1 cellular context compared by ENCODE assay signal in genomic region chr5:9932770-9933169, GRCh38.
TF ChIP-seq lines count a peak whose summit lies in the region.

No MANE protein-coding gene starts in this region.

TF ChIP-seq in K562, 482 proteins besides CTCF, POLR2A, EP300 and RAD21 (continued from another document):
- TF ChIP-seq, protein P1, sequence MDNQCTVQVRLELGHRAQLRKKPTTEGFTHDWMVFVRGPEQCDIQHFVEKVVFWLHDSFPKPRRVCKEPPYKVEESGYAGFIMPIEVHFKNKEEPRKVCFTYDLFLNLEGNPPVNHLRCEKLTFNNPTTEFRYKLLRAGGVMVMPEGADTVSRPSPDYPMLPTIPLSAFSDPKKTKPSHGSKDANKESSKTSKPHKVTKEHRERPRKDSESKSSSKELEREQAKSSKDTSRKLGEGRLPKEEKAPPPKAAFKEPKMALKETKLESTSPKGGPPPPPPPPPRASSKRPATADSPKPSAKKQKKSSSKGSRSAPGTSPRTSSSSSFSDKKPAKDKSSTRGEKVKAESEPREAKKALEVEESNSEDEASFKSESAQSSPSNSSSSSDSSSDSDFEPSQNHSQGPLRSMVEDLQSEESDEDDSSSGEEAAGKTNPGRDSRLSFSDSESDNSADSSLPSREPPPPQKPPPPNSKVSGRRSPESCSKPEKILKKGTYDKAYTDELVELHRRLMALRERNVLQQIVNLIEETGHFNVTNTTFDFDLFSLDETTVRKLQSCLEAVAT (IDR thresholded peaks at IDR 0.05) = no peak
- TF ChIP-seq, protein P2, sequence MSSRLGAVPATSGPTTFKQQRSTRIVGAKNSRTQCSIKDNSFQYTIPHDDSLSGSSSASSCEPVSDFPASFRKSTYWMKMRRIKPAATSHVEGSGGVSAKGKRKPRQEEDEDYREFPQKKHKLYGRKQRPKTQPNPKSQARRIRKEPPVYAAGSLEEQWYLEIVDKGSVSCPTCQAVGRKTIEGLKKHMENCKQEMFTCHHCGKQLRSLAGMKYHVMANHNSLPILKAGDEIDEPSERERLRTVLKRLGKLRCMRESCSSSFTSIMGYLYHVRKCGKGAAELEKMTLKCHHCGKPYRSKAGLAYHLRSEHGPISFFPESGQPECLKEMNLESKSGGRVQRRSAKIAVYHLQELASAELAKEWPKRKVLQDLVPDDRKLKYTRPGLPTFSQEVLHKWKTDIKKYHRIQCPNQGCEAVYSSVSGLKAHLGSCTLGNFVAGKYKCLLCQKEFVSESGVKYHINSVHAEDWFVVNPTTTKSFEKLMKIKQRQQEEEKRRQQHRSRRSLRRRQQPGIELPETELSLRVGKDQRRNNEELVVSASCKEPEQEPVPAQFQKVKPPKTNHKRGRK (tag; IDR thresholded peaks at IDR 0.05) = no peak
- TF ChIP-seq CBFA2T2 (conservative IDR thresholded peaks at IDR 0.05) (no peak), HINFP (tag; conservative IDR thresholded peaks at IDR 0.05; ENCODE audit: low read depth) (no peak), USF2 (CRISPR knock-in tag; IDR thresholded peaks at IDR 0.05) (peak; percentile 77), EGR1 (conservative IDR thresholded peaks at IDR 0.05) (no peak), NUFIP1 (IDR thresholded peaks at IDR 0.05; ENCODE audit: partially characterized antibody) (no peak), MCM2 (IDR thresholded peaks at IDR 0.05; ENCODE audit: low read depth) (no peak), HMG20B (CRISPR knock-in tag; IDR thresholded peaks at IDR 0.05) (no peak), HCFC1 (IDR thresholded peaks at IDR 0.05; ENCODE audit: low read depth, low read length) (peak; percentile 59), ZBTB8A (IDR thresholded peaks at IDR 0.05; ENCODE audit: partially characterized antibody) (no peak), ZNF143 (CRISPR knock-in tag; IDR thresholded peaks at IDR 0.05) (0 out of 2 replicates have a peak, but pooled peaks have one; percentile 49)
- TF ChIP-seq, protein P3, sequence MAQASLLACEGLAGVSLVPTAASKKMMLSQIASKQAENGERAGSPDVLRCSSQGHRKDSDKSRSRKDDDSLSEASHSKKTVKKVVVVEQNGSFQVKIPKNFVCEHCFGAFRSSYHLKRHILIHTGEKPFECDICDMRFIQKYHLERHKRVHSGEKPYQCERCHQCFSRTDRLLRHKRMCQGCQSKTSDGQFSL (CRISPR knock-in tag; IDR thresholded peaks at IDR 0.05) = no peak
- TF ChIP-seq, protein P3 (tag; IDR thresholded peaks at IDR 0.05) = no peak
TF ChIP-seq in K562: peak in this region for 5.
